In the genomic region with DNA sequence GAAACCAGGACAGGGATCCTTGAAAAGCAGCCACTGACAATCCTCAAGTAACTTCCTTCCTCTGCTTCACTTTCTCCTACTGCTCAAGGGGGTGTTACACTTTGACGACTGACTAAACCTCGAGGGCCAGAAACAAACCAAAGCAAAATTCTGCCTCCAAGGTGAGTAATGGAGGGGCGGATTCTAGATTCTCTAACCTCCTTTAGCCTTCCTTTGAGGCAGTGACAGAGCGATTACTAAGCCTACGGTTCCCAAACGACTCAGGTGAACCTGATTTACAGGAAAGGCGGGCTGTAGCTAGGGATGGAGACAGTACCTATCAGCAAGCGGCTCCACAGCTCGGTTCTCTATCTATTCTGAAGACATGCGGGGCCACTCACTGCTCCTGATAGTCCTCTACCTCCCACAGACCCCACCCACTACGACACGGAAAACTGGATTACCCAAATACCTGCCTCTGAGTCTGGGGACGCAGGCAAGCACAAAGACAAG, we compare ENCODE assay signal across 8 cellular contexts. TPM values are rescaled to one million over a fixed set of nuclear protein-coding genes. Genes with fewer than 3 reads are reported as not detected.
A peak's percentile ranks its signal among the peaks of the same experiment; 100 is the strongest.
DNase-seq lines count a peak whose midpoint lies in the region; ATAC-seq and TF ChIP-seq lines count a peak whose summit lies in the region.

No MANE protein-coding gene starts in this region.

- peak overlapping the region; percentile 37 for H3K23ac ChIP-seq in mesendoderm (ENCODE audit: low read length)

- TSS peak; percentile 85 for BruUV-seq in OCI-LY7 (replicated peaks; lab: Mats Ljungman, UMichigan)

- no peak for TF ChIP-seq POLR2A in testis (IDR thresholded peaks at IDR 0.05)

- CTCF ChIA-PET in OCI-LY7 (lab: Charles Lee; ENCODE audit: unreplicated experiment) = no interaction called here

- peak overlapping the region; percentile 75 for H3K27ac ChIP-seq in OCI-LY7 (ENCODE audit: low read depth, low read length, poor library complexity, severe bottlenecking)
- peak overlapping the region; percentile 58 for H3K27ac ChIP-seq in mesendoderm (ENCODE audit: low read depth, low read length)
- H3K27ac ChIP-seq in testis = peak overlapping the region; percentile 91 to 97

- no peak overlapping the region for H4K8ac ChIP-seq in mesendoderm (ENCODE audit: low read depth, low read length)

- peaks cover 11% of the 10 kb centered on the region for H3K79me1 ChIP-seq in mesendoderm (ENCODE audit: low read length)

- no CpG with 5 or more reads among the region's 13 CpGs for WGBS in mesendoderm (ENCODE audit: extremely low coverage, insufficient coverage, low lambda C conversion rate)
- WGBS in testis, 2 donors = 0% methylated on average over 10 to 13 of the region's 13 CpGs

- intact Hi-C loops in OCI-LY7 (cut with micrococcal nuclease; ENCODE audit: unreplicated experiment) (loop anchor here (5.0 to 10.0 kb wide), 4 partner anchors 601 to 1619 kb away; partner anchors contain the start of genes CYP2U1, PAPSS1 and PPA2), testis (cut with DNase I; ENCODE audit: low total_unique reads) (no loop called here)

- no peaks in the 10 kb centered on the region for H3K9me2 ChIP-seq in OCI-LY7 (ENCODE audit: insufficient read depth, low read length)

- H3K79me2 ChIP-seq in OCI-LY7 (ENCODE audit: insufficient read depth, low read depth, low read length) (peaks cover 74% of the 10 kb centered on the region), mesendoderm (ENCODE audit: control insufficient read depth, insufficient read depth, low read length) (peaks cover 21% of the 10 kb centered on the region)

- H2BK5ac ChIP-seq in mesendoderm (ENCODE audit: low read length) = no peak overlapping the region

- H3K18ac ChIP-seq in mesendoderm (ENCODE audit: low read length) = no peak overlapping the region

- DNase-seq in AML-193 (lab: John Stamatoyannopoulos, UW) (peak; percentile 10 to 26), OCI-LY7 (ENCODE audit: low spot score) (peak; percentile 37), choroid plexus epithelial cell (ENCODE audit: low read depth) (peak; percentile 31), mesendoderm (no peak), testis (no peak), GM13977 (ENCODE audit: low spot score) (no peak)

- peaks cover 12% of the 10 kb centered on the region; the same call in 1 of the 2 replicates for H4K20me1 ChIP-seq in OCI-LY7 (ENCODE audit: insufficient read depth, low read length)

- H3K4me3 ChIP-seq in OCI-LY7 (ENCODE audit: low read depth, low read length, poor library complexity, severe bottlenecking) = peak overlapping the region; percentile 92
- H3K4me3 ChIP-seq in choroid plexus epithelial cell (ENCODE audit: low read depth, low read length) = peak overlapping the region; percentile 92
- H3K4me3 ChIP-seq in mesendoderm (ENCODE audit: low read length) = peak overlapping the region; percentile 71
- H3K4me3 ChIP-seq in testis = peak overlapping the region; percentile 76 to 86

- peak overlapping the region; percentile 95 for H3K9ac ChIP-seq in mesendoderm (ENCODE audit: low read length)

- peak overlapping the region; percentile 99 for H3K56ac ChIP-seq in mesendoderm (ENCODE audit: low read length)

- no peak overlapping the region for H3K4ac ChIP-seq in mesendoderm (ENCODE audit: low read depth, low read length)

- POLR2A ChIA-PET in OCI-LY7 (lab: Charles Lee) = interaction anchor here (0.5 to 1.3 kb wide), 9 partner anchors 10 to 1403 kb away, joined by 3 to 6 read pairs (median 4); no protein-coding TSS in a partner anchor

- ATAC-seq in GM18858 (IDR thresholded peaks at IDR 0.05; ENCODE audit: unreplicated experiment) (peak; percentile 16), HG03064 (IDR thresholded peaks at IDR 0.05; ENCODE audit: low read depth, unreplicated experiment) (peak; percentile 29)

- no peak for TF ChIP-seq CTCF in OCI-LY7 (conservative IDR thresholded peaks at IDR 0.05; ENCODE audit: low read length)
- TF ChIP-seq CTCF in choroid plexus epithelial cell (conservative IDR thresholded peaks at IDR 0.05; ENCODE audit: low read depth, low read length) = no peak
- no peak for TF ChIP-seq CTCF in testis (IDR thresholded peaks at IDR 0.05)
- no peak for TF ChIP-seq CTCF in GM13977 (IDR thresholded peaks at IDR 0.05; ENCODE audit: extremely low read depth, insufficient read depth, missing control alignments)

- H2BK120ac ChIP-seq in mesendoderm (ENCODE audit: low read depth, low read length) = no peak overlapping the region

- H3K27me3 ChIP-seq in mesendoderm (ENCODE audit: insufficient read depth, low read length, poor library complexity) = no peaks in the 10 kb centered on the region
- H3K27me3 ChIP-seq in testis = no peaks in the 10 kb centered on the region

- H3K9me3 ChIP-seq in OCI-LY7 (ENCODE audit: low read length) (peaks cover 6% of the 10 kb centered on the region; the same call in 1 of the 2 replicates), testis (no peaks in the 10 kb centered on the region)

- in situ Hi-C loops in GM13977 (cut with MboI; ENCODE audit: low pct_unique_long_range_greater_than_20kb, low sequenced_read_pairs, unreplicated experiment) = no loop called here

- peak overlapping the region; percentile 92 for H3K4me2 ChIP-seq in OCI-LY7 (ENCODE audit: low read length)
- H3K4me2 ChIP-seq in mesendoderm (ENCODE audit: low read length) = peak overlapping the region; percentile 83

- no peak overlapping the region for H2BK15ac ChIP-seq in mesendoderm (replicated peaks; ENCODE audit: low read depth)

- H3K36me3 ChIP-seq in OCI-LY7 (ENCODE audit: insufficient read depth, low read length) (peaks cover 16% of the 10 kb centered on the region), mesendoderm (ENCODE audit: control insufficient read depth, insufficient read depth, low read length) (no peaks in the 10 kb centered on the region), testis (ENCODE audit: low read depth, missing control alignments) (no peaks in the 10 kb centered on the region)

- no peak overlapping the region for H4K5ac ChIP-seq in mesendoderm (ENCODE audit: low read length)

- no peak overlapping the region for H2AK5ac ChIP-seq in mesendoderm (ENCODE audit: low read length)

- H2AFZ ChIP-seq in OCI-LY7 (ENCODE audit: low read length) = peak overlapping the region; percentile 91

- H3K4me1 ChIP-seq in OCI-LY7 (ENCODE audit: insufficient read depth, low read length, poor library complexity, severe bottlenecking) (peaks cover 24% of the 10 kb centered on the region), mesendoderm (ENCODE audit: control insufficient read depth, low read depth, low read length) (peaks cover 2% of the 10 kb centered on the region), testis (peaks cover 17% of the 10 kb centered on the region)

RNA-seq across cellular contexts. Expression of gene TBCK, which starts 0.5 kb away (rescaled TPM):
- total RNA-seq in OCI-LY7 (2014; rRNA removed; shearing (Covaris generic)) = 30.2 and 46.5 TPM in 2 replicates
- total RNA-seq in OCI-LY7 (2022) = 46.9 and 47.1 TPM in 2 replicates
- polyA plus RNA-seq in mesendoderm (2013, experiment 1 of 2) = 6.6 TPM
- 6.2 TPM for polyA plus RNA-seq in mesendoderm (2013, experiment 2 of 2)
- total RNA-seq in testis = 10 to 100 TPM; 66.3 to 67.1 TPM
- 17.7 TPM for polyA plus RNA-seq in testis (ENCODE audit: insufficient read depth, low read depth, low replicate concordance)

RNA-seq across cellular contexts. Expression of gene AIMP1, which starts 0.8 kb away (rescaled TPM):
- 17.4 and 26.7 TPM in 2 replicates for total RNA-seq in OCI-LY7 (2014; rRNA removed; shearing (Covaris generic))
- total RNA-seq in OCI-LY7 (2022) (51.7 and 54.9 TPM in 2 replicates), testis (10 to 100 TPM; 17.7 to 20.0 TPM)
- polyA plus RNA-seq in mesendoderm (2013, experiment 1 of 2) = 82.2 TPM
- polyA plus RNA-seq in mesendoderm (2013, experiment 2 of 2) = 84.6 TPM
- polyA plus RNA-seq in testis (ENCODE audit: insufficient read depth, low read depth, low replicate concordance) = 26.3 TPM

RNA-seq across cellular contexts. Expression of gene GIMD1, which starts 53.1 kb away (rescaled TPM):
- not detected in 2 replicates for total RNA-seq in OCI-LY7 (2014; rRNA removed; shearing (Covaris generic))
- total RNA-seq in OCI-LY7 (2022) (not detected in 2 replicates), testis (not detected)
- polyA plus RNA-seq in mesendoderm (2013, experiment 1 of 2) = not detected
- polyA plus RNA-seq in mesendoderm (2013, experiment 2 of 2) = not detected
- not detected for polyA plus RNA-seq in testis (ENCODE audit: insufficient read depth, low read depth, low replicate concordance)

Comparison
In these comparisons a context has a peak if more than half of its experiments do, and no peak if none do; other contexts are left out.
1. DNase-seq: peak in AML-193 (2 of 2), OCI-LY7 (single experiment) and choroid plexus epithelial cell (single experiment); none in mesendoderm (single experiment), testis (single experiment) and GM13977 (single experiment).
2. Peak in every context shown above with its lines, with median percentiles within 50 percentile points of each other: H3K27ac ChIP-seq and H3K4me3 ChIP-seq.